10 cellular contexts compared by ENCODE assay signal in the genomic region with DNA sequence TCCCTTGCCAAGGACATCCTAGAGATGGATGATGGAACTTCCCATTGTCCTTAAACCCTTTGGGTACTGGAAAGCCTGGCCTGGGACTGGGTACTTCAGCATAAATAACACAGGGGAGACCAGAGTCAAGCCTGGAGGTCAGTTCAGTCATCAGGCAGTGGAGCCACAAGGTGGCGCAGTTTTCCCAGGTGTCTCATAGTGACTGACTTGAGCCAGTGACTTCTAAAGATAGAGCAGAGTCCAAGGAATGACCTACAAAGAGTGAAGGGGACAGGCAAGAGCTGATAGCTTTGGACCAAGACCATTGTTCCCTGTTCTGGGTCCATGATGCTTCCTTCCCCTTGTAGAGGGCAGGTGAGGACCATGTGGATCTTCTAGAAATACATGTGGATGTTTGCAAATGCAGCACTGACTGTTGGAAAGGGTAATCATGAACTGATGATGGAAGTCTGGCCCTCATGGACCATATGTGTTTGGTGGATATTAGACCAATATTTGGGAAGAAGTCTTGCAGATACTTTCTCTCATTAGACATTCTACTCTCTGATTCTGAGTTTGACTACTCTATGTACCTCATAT. TPM values are rescaled to one million over a fixed set of nuclear protein-coding genes. Genes with fewer than 3 reads are reported as not detected.
DNase-seq lines count a peak whose midpoint lies in the region; ATAC-seq, FAIRE-seq and TF ChIP-seq lines count a peak whose summit lies in the region.
"Not testable (repeated sequence)": the region's sequence is repeated elsewhere in the genome, so short reads cannot be mapped to it uniquely, and the experiment has no call there.
"Had no signal": no experiment of that assay in that cellular context is flagged by ENCODE, and none has a peak within 500 bp of the region (broad histone marks: within the 10 kb centered on the region; RNA-seq: fewer than 3 reads in every experiment).

No MANE protein-coding gene starts in this region.

- peak overlapping the region; percentile 49 to 77; a peak in 3 of 4 replicates for H4K8ac ChIP-seq in IMR-90 (ENCODE audit: low read depth in 2 of 2, low read length in 2 of 2)

- not testable (repeated sequence) for H3K9me3 ChIP-seq in A549; IMR-90 (ENCODE audit: control insufficient read depth, insufficient read depth, low read length); OCI-LY3 (ENCODE audit: insufficient read depth, low read length); astrocyte (ENCODE audit: insufficient read depth, low read depth, low read length); osteoblast (ENCODE audit: low read depth, low read length)

- H3K27me3 Mint-ChIP-seq in WTC11 (ENCODE audit: low read depth); astrocyte (ENCODE audit: low read depth, unreplicated experiment): not testable (repeated sequence)

- H2AK5ac ChIP-seq in IMR-90 (ENCODE audit: low read depth, low read length) = peak overlapping the region; percentile 97

- H3K4me1 ChIP-seq in A549 = peaks cover 33% of the 10 kb centered on the region
- not testable (repeated sequence) for H3K4me1 ChIP-seq in IMR-90 (ENCODE audit: control insufficient read depth, insufficient read depth, low read length); OCI-LY3 (ENCODE audit: low read length); astrocyte (ENCODE audit: insufficient read depth, low read length)
- peaks cover 15% of the 10 kb centered on the region for H3K4me1 ChIP-seq in foreskin keratinocyte
- peaks cover 27% of the 10 kb centered on the region for H3K4me1 ChIP-seq in osteoblast (ENCODE audit: insufficient read depth, low read length)

- H3K27me3 ChIP-seq in IMR-90 (ENCODE audit: control insufficient read depth, insufficient read depth, low read length); OCI-LY3 (ENCODE audit: low read depth, low read length); astrocyte (ENCODE audit: insufficient read depth, low read length); foreskin keratinocyte; osteoblast (ENCODE audit: insufficient read depth, low read length): not testable (repeated sequence)

- 0 out of 5 replicates have a peak, but pooled peaks of 1 of the 2 experiments have one; percentile 7 for TF ChIP-seq RAD21 in A549 (conservative IDR thresholded peaks at IDR 0.05 in 1 of 2, IDR thresholded peaks at IDR 0.05 in 1 of 2)
- not testable (repeated sequence) for TF ChIP-seq RAD21 in IMR-90 (IDR thresholded peaks at IDR 0.05; ENCODE audit: low read length)

- ATAC-seq in A549; IMR-90 (ENCODE audit: low read depth); WTC11; foreskin keratinocyte: not testable (repeated sequence)

- peak overlapping the region; percentile 95 for H4K91ac ChIP-seq in IMR-90 (ENCODE audit: insufficient read depth, low read depth, low read length)

- dilution Hi-C loops in IMR-90 (cut with HindIII; ENCODE audit: low sequenced_read_pairs, unreplicated experiment) = not testable (repeated sequence)

- peak overlapping the region; percentile 84; the same call in 1 of the 2 replicates for H4K5ac ChIP-seq in IMR-90 (ENCODE audit: low read depth, low read length)

- intact Hi-C loops in IMR-90 (cut with micrococcal nuclease) = loop anchor here (5.0 kb wide), 3 partner anchors 32 to 72 kb away; no protein-coding TSS in a partner anchor

- WGBS in A549 (ENCODE audit: missing lambda C conversion rate) = 64% methylated on average over 1 of the region's 1 CpG
- WGBS in IMR-90 (ENCODE audit: extremely low coverage in 2 of 2, insufficient read length in 1 of 2), 2 experiments = no CpG with 5 or more reads among the region's 1 CpG

- not testable (repeated sequence) for TF ChIP-seq EP300 in A549 (IDR thresholded peaks at IDR 0.05)

- CTCF ChIA-PET in A549 (lab: Yijun Ruan, JAX); IMR-90 (lab: Yijun Ruan, JAX); WTC11 (lab: Charles Lee): not testable (repeated sequence)

- POLR2A ChIA-PET in A549 (lab: Yijun Ruan, JAX); IMR-90 (lab: Charles Lee; ENCODE audit: unreplicated experiment); WTC11 (lab: Charles Lee): not testable (repeated sequence)

- H3K9ac ChIP-seq in IMR-90 (ENCODE audit: low read depth, low read length); OCI-LY3 (ENCODE audit: low read length); astrocyte (ENCODE audit: low read length): not testable (repeated sequence)

- H3K18ac ChIP-seq in IMR-90 (ENCODE audit: low read depth, low read length) = peak overlapping the region; percentile 74; the same call in 1 of the 2 replicates

- not testable (repeated sequence) for FAIRE-seq in A549 (lab: Jason Lieb, UNC); astrocyte (lab: Jason Lieb, UNC)
- FAIRE-seq in G401.6 (lab: Jason Lieb, UNC) = peak; percentile 62

- H3K4me1 Mint-ChIP-seq in WTC11; astrocyte (ENCODE audit: low read depth, unreplicated experiment): not testable (repeated sequence)

- H3K4me3 Mint-ChIP-seq in WTC11; astrocyte (ENCODE audit: unreplicated experiment): not testable (repeated sequence)

- H3K27ac Mint-ChIP-seq in WTC11; astrocyte (ENCODE audit: unreplicated experiment): not testable (repeated sequence)

- not testable (repeated sequence) for H2AFZ ChIP-seq in IMR-90 (replicated peaks; ENCODE audit: low read length, poor library complexity); OCI-LY3 (ENCODE audit: low read depth, low read length); astrocyte (ENCODE audit: low read depth, low read length); osteoblast (ENCODE audit: low read length)

- H3K36me3 Mint-ChIP-seq in WTC11; astrocyte (ENCODE audit: low read depth, unreplicated experiment): not testable (repeated sequence)

- H3K79me1 ChIP-seq in IMR-90 (ENCODE audit: low read depth in 1 of 2, low read length in 2 of 2) = peaks cover 8 to 15% of the 10 kb centered on the region in 2 experiments; a peak in 3 of 4 replicates

- H4K20me1 ChIP-seq in IMR-90 (ENCODE audit: insufficient read depth, low read length); OCI-LY3 (ENCODE audit: insufficient read depth, low read length); astrocyte (ENCODE audit: insufficient read depth, low read length); osteoblast (ENCODE audit: insufficient read depth, low read length): not testable (repeated sequence)

- peaks cover 15% of the 10 kb centered on the region for H3K9me1 ChIP-seq in IMR-90 (ENCODE audit: insufficient read depth, low read length)

- not testable (repeated sequence) for H3K56ac ChIP-seq in IMR-90 (ENCODE audit: extremely low read depth, insufficient read depth, low read length)

- peak overlapping the region; percentile 90; the same call in 1 of the 3 replicates for H2BK15ac ChIP-seq in IMR-90 (ENCODE audit: low read depth, low read length)

- H3K23ac ChIP-seq in IMR-90 (ENCODE audit: low read depth, low read length) = peak overlapping the region; percentile 91; the same call in 1 of the 2 replicates

- in situ Hi-C loops in IMR-90 (cut with MboI; ENCODE audit: low sequenced_read_pairs) = not testable (repeated sequence)

- not testable (repeated sequence) for H3K4me2 ChIP-seq in A549; IMR-90 (ENCODE audit: low read depth, low read length); OCI-LY3 (ENCODE audit: low read length); astrocyte (ENCODE audit: low read length); osteoblast (ENCODE audit: insufficient read depth, low read length)

- H3K36me3 ChIP-seq in IMR-90 (ENCODE audit: control insufficient read depth, insufficient read depth, low read length); OCI-LY3 (replicated peaks; ENCODE audit: low read depth, low read length); astrocyte (ENCODE audit: insufficient read depth, low read length); osteoblast (ENCODE audit: insufficient read depth, low read length): not testable (repeated sequence)

- not testable (repeated sequence) for TF ChIP-seq CTCF in A549 (IDR thresholded peaks at IDR 0.05); IMR-90 (conservative IDR thresholded peaks at IDR 0.05; ENCODE audit: low read depth, low read length)
- TF ChIP-seq CTCF in OCI-LY3 (IDR thresholded peaks at IDR 0.05; ENCODE audit: low read depth, low read length) (peak; percentile 39; the same call in 1 of the 2 replicates), WTC11 (IDR thresholded peaks at IDR 0.05) (peak; percentile 54; the same call in 1 of the 2 replicates), astrocyte (IDR thresholded peaks at IDR 0.05; ENCODE audit: insufficient read depth, low read depth, low read length) (peak; percentile 4), foreskin keratinocyte (conservative IDR thresholded peaks at IDR 0.05) (peak; percentile 62), osteoblast (IDR thresholded peaks at IDR 0.05; ENCODE audit: extremely low read depth, low read depth, low read length) (peak; percentile 25)

- peak overlapping the region; percentile 99 for H2BK120ac ChIP-seq in IMR-90 (ENCODE audit: low read depth, low read length)

- not testable (repeated sequence) for TF ChIP-seq POLR2A in A549 (IDR thresholded peaks at IDR 0.05; ENCODE audit: low read length); IMR-90 (IDR thresholded peaks at IDR 0.05; ENCODE audit: low read depth, low read length)

- not testable (repeated sequence) for H2AK9ac ChIP-seq in IMR-90 (replicated peaks; ENCODE audit: low read depth, low read length, poor library complexity)

- BruUV-seq in IMR-90 (replicated peaks; lab: Mats Ljungman, UMichigan) = not testable (repeated sequence)

- H3K79me2 ChIP-seq in OCI-LY3 (ENCODE audit: low read length); astrocyte (ENCODE audit: insufficient read depth, low read length); osteoblast (ENCODE audit: insufficient read depth, low read length): not testable (repeated sequence)

- peak overlapping the region; percentile 99 for H3K14ac ChIP-seq in IMR-90 (replicated peaks; ENCODE audit: low read depth, low read length)

- DNase-seq in A549 (ENCODE audit: low read depth in 1 of 2, low spot score in 1 of 2); IMR-90; astrocyte (ENCODE audit: low read depth); foreskin keratinocyte; osteoblast (ENCODE audit: insufficient read length, low spot score, missing footprints): not testable (repeated sequence)
- DNase-seq in WTC11 (ENCODE audit: low spot score) = peak; percentile 74

- peak overlapping the region; percentile 96 for H2BK5ac ChIP-seq in IMR-90 (ENCODE audit: low read depth, low read length, poor library complexity, severe bottlenecking)

- peak overlapping the region; percentile 7 to 56; a peak in 2 of 6 replicates for H3K27ac ChIP-seq in A549
- not testable (repeated sequence) for H3K27ac ChIP-seq in IMR-90 (ENCODE audit: insufficient read depth, low read length); OCI-LY3 (ENCODE audit: low read length); astrocyte (ENCODE audit: low read depth, low read length); foreskin keratinocyte; osteoblast (ENCODE audit: low read depth, low read length)

- peak overlapping the region; percentile 100 for H2BK20ac ChIP-seq in IMR-90 (ENCODE audit: low read depth, low read length)

- H3K9me3 Mint-ChIP-seq in WTC11; astrocyte (ENCODE audit: unreplicated experiment): not testable (repeated sequence)

- peak overlapping the region; percentile 99 for H3K4ac ChIP-seq in IMR-90 (ENCODE audit: low read depth, low read length)

- not testable (repeated sequence) for H3K4me3 ChIP-seq in A549; IMR-90 (ENCODE audit: insufficient read depth, low read depth, low read length); OCI-LY3 (ENCODE audit: low read length); astrocyte (ENCODE audit: insufficient read depth, low read depth, low read length); osteoblast (ENCODE audit: insufficient read depth, low read length)

RNA-seq across cellular contexts. Expression of a gene that starts 6.7 kb away (rescaled TPM):
- 0.26 and 0.29 TPM in 2 replicates for polyA plus RNA-seq in A549 (2011; rRNA removed)
- 0.25 TPM in 2 replicates for polyA plus RNA-seq in A549 (2012; cell fraction: cytosol; rRNA removed)
- 0.28 and 0.29 TPM in 2 replicates for polyA plus RNA-seq in A549 (2012; cell fraction: nucleus; rRNA removed)
- 0.35 to 0.39 TPM (median 0.36 TPM) in 3 replicates for polyA plus RNA-seq in A549 (2017; fragmentation: RNase III; extraction: RNeasy Plus Mini Kit Qiagen cat#74134 plus additional on column Dnase treatment)
- polyA minus RNA-seq in A549 (2011; rRNA and poly(A)+ RNA removed) = 0.17 and 0.49 TPM in 2 replicates
- 38.6 and 50.7 TPM in 2 replicates for total RNA-seq in IMR-90 (2012; rRNA removed)
- 75.9 and 84.8 TPM in 2 replicates for polyA plus RNA-seq in IMR-90 (2012; rRNA removed)
- 24.2 and 25.3 TPM in 2 replicates for polyA plus RNA-seq in IMR-90 (2012; cell fraction: cytosol; rRNA removed)
- polyA plus RNA-seq in IMR-90 (2012; cell fraction: nucleus; rRNA removed; ENCODE audit: low replicate concordance) = 7.4 and 30.3 TPM in 2 replicates
- total RNA-seq in WTC11 (2021) = not detected in 3 replicates
- total RNA-seq in astrocyte = 0.65 and 0.86 TPM in 2 replicates
- 0.41 and 0.46 TPM in 2 replicates for total RNA-seq in foreskin keratinocyte
- 0.38 and 0.41 TPM in 2 replicates for polyA plus RNA-seq in foreskin keratinocyte
- total RNA-seq in osteoblast = 1.4 and 11.8 TPM in 2 replicates
- total RNA-seq: Right ventricle myocardium inferior had no signal
- polyA plus RNA-seq: IgD-negative memory B cell had no signal

RNA-seq across cellular contexts. Expression of a gene that starts 25.8 kb away (rescaled TPM):
- polyA plus RNA-seq in A549 (2011; rRNA removed) = 0.52 and 0.56 TPM in 2 replicates
- 0.30 and 0.32 TPM in 2 replicates for polyA plus RNA-seq in A549 (2012; cell fraction: cytosol; rRNA removed)
- 0.27 and 0.66 TPM in 2 replicates for polyA plus RNA-seq in A549 (2012; cell fraction: nucleus; rRNA removed)
- 0.58 to 1.0 TPM (median 0.78 TPM) in 3 replicates for polyA plus RNA-seq in A549 (2017; fragmentation: RNase III; extraction: RNeasy Plus Mini Kit Qiagen cat#74134 plus additional on column Dnase treatment)
- 0.17 and 0.44 TPM in 2 replicates for polyA minus RNA-seq in A549 (2011; rRNA and poly(A)+ RNA removed)
- total RNA-seq in IMR-90 (2012; rRNA removed) = 87.5 and 106 TPM in 2 replicates
- 211 and 223 TPM in 2 replicates for polyA plus RNA-seq in IMR-90 (2012; rRNA removed)
- 52.5 and 63.4 TPM in 2 replicates for polyA plus RNA-seq in IMR-90 (2012; cell fraction: cytosol; rRNA removed)
- polyA plus RNA-seq in IMR-90 (2012; cell fraction: nucleus; rRNA removed; ENCODE audit: low replicate concordance) = 205 and 688 TPM in 2 replicates
- total RNA-seq in WTC11 (2021) = not detected in 3 replicates
- 0.84 and 1.4 TPM in 2 replicates for total RNA-seq in astrocyte
- 5.7 and 10.1 TPM in 2 replicates for total RNA-seq in foreskin keratinocyte
- polyA plus RNA-seq in foreskin keratinocyte = 4.4 and 7.3 TPM in 2 replicates
- total RNA-seq in osteoblast = under 0.01 and 1.1 TPM in 2 replicates
- total RNA-seq: Right ventricle myocardium inferior had no signal
- polyA plus RNA-seq: IgD-negative memory B cell had no signal
